10 cellular contexts compared by ENCODE assay signal in genomic region chr18:31230495-31230894, GRCh38.
DNase-seq lines count a peak whose midpoint lies in the region; ATAC-seq and TF ChIP-seq lines count a peak whose summit lies in the region.
"Had no signal": no experiment of that assay in that cellular context is flagged by ENCODE, and none has a peak within 500 bp of the region (broad histone marks: within the 10 kb centered on the region; RNA-seq: fewer than 3 reads in every experiment).

No MANE protein-coding gene starts in this region.

- peak overlapping the region in 2 of 4 donors; percentile 29 to 56 for H3K27ac ChIP-seq in body of pancreas

- no peak for TF ChIP-seq POLR2A in body of pancreas (IDR thresholded peaks at IDR 0.05)

- H3K4me3 Mint-ChIP-seq in activated T-helper 1 cell treated with anti-CD3 and anti-CD28 coated beads, Interleukin-12 subunit alpha, Interleukin-12 subunit beta, Interleukin-2, Interleukin-4 antibody, amounts not matched to agents 30 ng/mL and 10 ng/mL and 1 ng/mL, durations not matched to agents 14 hours and 24 hours and 36 hours, result no peak overlapping the region
- H3K4me3 Mint-ChIP-seq: natural killer cell treated with Interleukin-12 subunit alpha and Interleukin-12 subunit beta and Interleukin-15 and Interleukin-18, amount 100 ng/mL, for 72 hours had no signal

- intact Hi-C loops in body of pancreas (cut with DNase I), result no loop called here
- intact Hi-C loops in activated T-helper 1 cell treated with anti-CD3 and anti-CD28 coated beads, Interleukin-12 subunit alpha, Interleukin-12 subunit beta, Interleukin-2, Interleukin-4 antibody, amounts not matched to agents 30 ng/mL and 10 ng/mL and 1 ng/mL, durations not matched to agents 14 hours and 24 hours and 36 hours (cut with micrococcal nuclease), result no loop called here

- no peaks in the 10 kb centered on the region for H3K9me3 Mint-ChIP-seq in activated T-helper 1 cell treated with anti-CD3 and anti-CD28 coated beads, Interleukin-12 subunit alpha, Interleukin-12 subunit beta, Interleukin-2, Interleukin-4 antibody, amounts not matched to agents 30 ng/mL and 10 ng/mL and 1 ng/mL, durations not matched to agents 14 hours and 24 hours and 36 hours

- H3K36me3 Mint-ChIP-seq in activated T-helper 1 cell treated with anti-CD3 and anti-CD28 coated beads, Interleukin-12 subunit alpha, Interleukin-12 subunit beta, Interleukin-2, Interleukin-4 antibody, amounts not matched to agents 30 ng/mL and 10 ng/mL and 1 ng/mL, durations not matched to agents 14 hours and 24 hours and 36 hours (ENCODE audit: low read depth), result no peaks in the 10 kb centered on the region
- H3K36me3 Mint-ChIP-seq: natural killer cell treated with Interleukin-12 subunit alpha and Interleukin-12 subunit beta and Interleukin-15 and Interleukin-18, amount 100 ng/mL, for 72 hours had no signal

- no peak overlapping the region for H3K27ac Mint-ChIP-seq in activated T-helper 1 cell treated with anti-CD3 and anti-CD28 coated beads, Interleukin-12 subunit alpha, Interleukin-12 subunit beta, Interleukin-2, Interleukin-4 antibody, amounts not matched to agents 30 ng/mL and 10 ng/mL and 1 ng/mL, durations not matched to agents 14 hours and 24 hours and 36 hours
- H3K27ac Mint-ChIP-seq: natural killer cell treated with Interleukin-12 subunit alpha and Interleukin-12 subunit beta and Interleukin-15 and Interleukin-18, amount 100 ng/mL, for 72 hours had no signal

- H3K4me1 ChIP-seq in body of pancreas, result peaks cover 18% of the 10 kb centered on the region

- no peak for TF ChIP-seq CTCF in body of pancreas (IDR thresholded peaks at IDR 0.05)

- H3K4me3 ChIP-seq in body of pancreas, result no peak overlapping the region

- peak; percentile 53 for ATAC-seq in GM19467 (IDR thresholded peaks at IDR 0.05; ENCODE audit: unreplicated experiment)
- ATAC-seq in HG03159 (IDR thresholded peaks at IDR 0.05; ENCODE audit: unreplicated experiment), result peak; percentile 83
- peak; percentile 71 for ATAC-seq in body of pancreas
- ATAC-seq: natural killer cell treated with Interleukin-12 subunit alpha and Interleukin-12 subunit beta and Interleukin-15 and Interleukin-18, amount 100 ng/mL, for 72 hours had no signal

- in situ Hi-C loops in ACHN (cut with HindIII; ENCODE audit: low pct_ligation_motif_present, low pct_unique_long_range_greater_than_20kb, low sequenced_read_pairs), result no loop called here

- 13 to 29% methylated on average over 3 of the region's 3 CpGs for WGBS in body of pancreas, 2 donors

- no peaks in the 10 kb centered on the region for H3K27me3 Mint-ChIP-seq in activated T-helper 1 cell treated with anti-CD3 and anti-CD28 coated beads, Interleukin-12 subunit alpha, Interleukin-12 subunit beta, Interleukin-2, Interleukin-4 antibody, amounts not matched to agents 30 ng/mL and 10 ng/mL and 1 ng/mL, durations not matched to agents 14 hours and 24 hours and 36 hours (ENCODE audit: insufficient read depth)
- H3K27me3 Mint-ChIP-seq: natural killer cell treated with Interleukin-12 subunit alpha and Interleukin-12 subunit beta and Interleukin-15 and Interleukin-18, amount 100 ng/mL, for 72 hours had no signal

- H3K36me3 ChIP-seq in body of pancreas (replicated peaks in 1 of 2; ENCODE audit: insufficient read depth in 1 of 2, low read depth in 2 of 2), result no peaks in the 10 kb centered on the region

- no peaks in the 10 kb centered on the region for H3K4me1 Mint-ChIP-seq in activated T-helper 1 cell treated with anti-CD3 and anti-CD28 coated beads, Interleukin-12 subunit alpha, Interleukin-12 subunit beta, Interleukin-2, Interleukin-4 antibody, amounts not matched to agents 30 ng/mL and 10 ng/mL and 1 ng/mL, durations not matched to agents 14 hours and 24 hours and 36 hours (ENCODE audit: low read depth)

- peaks cover 0 to 4% of the 10 kb centered on the region in 2 donors for H3K27me3 ChIP-seq in body of pancreas

- no peaks in the 10 kb centered on the region for H3K9me3 ChIP-seq in body of pancreas

- DNase-seq in ACHN, result peak; percentile 36
- DNase-seq in body of pancreas, result no peak
- DNase-seq in NOMO-1 treated with DMSO at 0.1 percent for 48 hours (lab: John Stamatoyannopoulos, UW; ENCODE audit: unreplicated experiment), result no peak
- no peak for DNase-seq in activated T-helper 1 cell treated with anti-CD3 and anti-CD28 coated beads, Interleukin-12 subunit alpha, Interleukin-12 subunit beta, Interleukin-2, Interleukin-4 antibody, amounts not matched to agents 30 ng/mL and 10 ng/mL and 1 ng/mL, durations not matched to agents 14 hours and 24 hours and 36 hours (ENCODE audit: low spot score)
- no peak for DNase-seq in GOT3 (lab: John Stamatoyannopoulos, UW)
- DNase-seq in activated CD8-positive, alpha-beta memory T cell treated with anti-CD3 and anti-CD28 coated beads, Interleukin-2, amount 50 U/mL, for 48 hours, result no peak
- DNase-seq: NCI-H1417 treated with DMSO at 0.1 percent for 48 hours had no signal
